18 cellular contexts compared by ENCODE assay signal in the genomic region with DNA sequence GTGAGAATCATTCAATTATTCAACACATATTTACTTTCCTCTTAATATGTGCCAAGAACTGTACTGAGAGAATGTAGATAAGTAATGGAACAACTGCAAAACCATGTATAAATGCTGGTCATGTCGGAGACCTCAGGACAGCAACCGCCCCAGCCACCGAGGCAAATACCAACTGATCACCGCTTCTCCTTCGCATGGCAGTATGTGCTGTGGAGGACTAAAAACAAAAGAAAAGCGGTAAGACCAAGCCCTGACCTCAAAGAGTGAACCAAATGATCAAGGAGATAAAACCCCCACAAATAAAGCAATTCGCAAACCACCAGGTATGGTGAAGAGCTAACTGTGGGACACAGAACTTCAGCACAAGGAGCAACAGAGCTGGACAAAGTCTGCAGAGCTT.
A peak's percentile ranks its signal among the peaks of the same experiment; 100 is the strongest.
DNase-seq lines count a peak whose midpoint lies in the region; ATAC-seq and TF ChIP-seq lines count a peak whose summit lies in the region.
"Had no signal": no experiment of that assay in that cellular context is flagged by ENCODE, and none has a peak within 500 bp of the region (broad histone marks: within the 10 kb centered on the region; RNA-seq: fewer than 3 reads in every experiment).

No MANE protein-coding gene starts in this region.

- ATAC-seq in natural killer cell treated with Interleukin-12 subunit alpha and Interleukin-12 subunit beta and Interleukin-15 and Interleukin-18, amount 100 ng/mL, for 72 hours: no peak
- ATAC-seq in natural killer cell (no peak), GM21423 (IDR thresholded peaks at IDR 0.05; ENCODE audit: unreplicated experiment) (no peak), HG03521 (IDR thresholded peaks at IDR 0.05; ENCODE audit: unreplicated experiment) (no peak)
- no peak for ATAC-seq in activated T-helper 17 cell treated with anti-CD3 and anti-CD28 coated beads, Interleukin-2, amount 50 U/mL, for 72 hours (replicated peaks)
- peak; percentile 19 for ATAC-seq in stimulated activated effector memory CD8-positive, alpha-beta T cell treated with anti-CD3 and anti-CD28 coated beads, Interleukin-12 subunit alpha, Interleukin-12 subunit beta, amount 100 ng/mL, for 72 hours
- ATAC-seq: GM12878 had no signal

- peaks cover 3% of the 10 kb centered on the region for H3K9me3 Mint-ChIP-seq in activated CD4-positive, alpha-beta T cell treated with anti-CD3 and anti-CD28 coated beads, Interleukin-2, amount 10 ng/mL, durations not matched to agents 24 days and 14 days
- H3K9me3 Mint-ChIP-seq in natural killer cell treated with Interleukin-12 subunit alpha and Interleukin-12 subunit beta and Interleukin-15 and Interleukin-18, amount 100 ng/mL, for 72 hours: no peaks in the 10 kb centered on the region
- H3K9me3 Mint-ChIP-seq in natural killer cell: no peaks in the 10 kb centered on the region
- no peaks in the 10 kb centered on the region for H3K9me3 Mint-ChIP-seq in activated T-helper 17 cell treated with anti-CD3 and anti-CD28 coated beads, Interleukin-2, amount 50 U/mL, for 72 hours
- no peaks in the 10 kb centered on the region for H3K9me3 Mint-ChIP-seq in stimulated activated effector memory CD8-positive, alpha-beta T cell treated with anti-CD3 and anti-CD28 coated beads, Interleukin-12 subunit alpha, Interleukin-12 subunit beta, amount 100 ng/mL, for 72 hours
- H3K9me3 Mint-ChIP-seq: CD14-positive monocyte; CD4-positive, alpha-beta memory T cell had no signal

- peak overlapping the region; percentile 27 for H3K27ac Mint-ChIP-seq in activated CD4-positive, alpha-beta T cell treated with anti-CD3 and anti-CD28 coated beads, Interleukin-2, amount 10 ng/mL, durations not matched to agents 24 days and 14 days
- H3K27ac Mint-ChIP-seq in natural killer cell treated with Interleukin-12 subunit alpha and Interleukin-12 subunit beta and Interleukin-15 and Interleukin-18, amount 100 ng/mL, for 72 hours: peak overlapping the region; percentile 87 to 94
- H3K27ac Mint-ChIP-seq in natural killer cell: peak overlapping the region in 1 of 2 donors; percentile 40
- peak overlapping the region; percentile 44 for H3K27ac Mint-ChIP-seq in activated T-helper 17 cell treated with anti-CD3 and anti-CD28 coated beads, Interleukin-2, amount 50 U/mL, for 72 hours
- H3K27ac Mint-ChIP-seq in stimulated activated effector memory CD8-positive, alpha-beta T cell treated with anti-CD3 and anti-CD28 coated beads, Interleukin-12 subunit alpha, Interleukin-12 subunit beta, amount 100 ng/mL, for 72 hours: peak overlapping the region; percentile 79

- intact Hi-C loops in activated CD4-positive, alpha-beta T cell treated with anti-CD3 and anti-CD28 coated beads, Interleukin-2, amount 10 ng/mL, durations not matched to agents 24 days and 14 days (cut with micrococcal nuclease): no loop called here
- intact Hi-C loops in natural killer cell (cut with micrococcal nuclease): no loop called here

- H3K27me3 Mint-ChIP-seq in activated CD4-positive, alpha-beta T cell treated with anti-CD3 and anti-CD28 coated beads, Interleukin-2, amount 10 ng/mL, durations not matched to agents 24 days and 14 days: no peaks in the 10 kb centered on the region
- H3K27me3 Mint-ChIP-seq in natural killer cell treated with Interleukin-12 subunit alpha and Interleukin-12 subunit beta and Interleukin-15 and Interleukin-18, amount 100 ng/mL, for 72 hours: no peaks in the 10 kb centered on the region
- no peaks in the 10 kb centered on the region for H3K27me3 Mint-ChIP-seq in natural killer cell (ENCODE audit: low read depth in 2 of 2)
- no peaks in the 10 kb centered on the region for H3K27me3 Mint-ChIP-seq in activated T-helper 17 cell treated with anti-CD3 and anti-CD28 coated beads, Interleukin-2, amount 50 U/mL, for 72 hours
- H3K27me3 Mint-ChIP-seq: CD4-positive, alpha-beta memory T cell had no signal

- H3K36me3 Mint-ChIP-seq in activated CD4-positive, alpha-beta T cell treated with anti-CD3 and anti-CD28 coated beads, Interleukin-2, amount 10 ng/mL, durations not matched to agents 24 days and 14 days (ENCODE audit: low read depth): peaks cover 31% of the 10 kb centered on the region
- peaks cover 6% of the 10 kb centered on the region for H3K36me3 Mint-ChIP-seq in natural killer cell treated with Interleukin-12 subunit alpha and Interleukin-12 subunit beta and Interleukin-15 and Interleukin-18, amount 100 ng/mL, for 72 hours
- H3K36me3 Mint-ChIP-seq in natural killer cell: no peaks in the 10 kb centered on the region
- H3K36me3 Mint-ChIP-seq in activated T-helper 17 cell treated with anti-CD3 and anti-CD28 coated beads, Interleukin-2, amount 50 U/mL, for 72 hours (ENCODE audit: low read depth): no peaks in the 10 kb centered on the region
- peaks cover 4% of the 10 kb centered on the region for H3K36me3 Mint-ChIP-seq in stimulated activated effector memory CD8-positive, alpha-beta T cell treated with anti-CD3 and anti-CD28 coated beads, Interleukin-12 subunit alpha, Interleukin-12 subunit beta, amount 100 ng/mL, for 72 hours

- no peak overlapping the region for H3K4me3 Mint-ChIP-seq in activated CD4-positive, alpha-beta T cell treated with anti-CD3 and anti-CD28 coated beads, Interleukin-2, amount 10 ng/mL, durations not matched to agents 24 days and 14 days
- H3K4me3 Mint-ChIP-seq in natural killer cell treated with Interleukin-12 subunit alpha and Interleukin-12 subunit beta and Interleukin-15 and Interleukin-18, amount 100 ng/mL, for 72 hours: peak overlapping the region; percentile 18
- no peak overlapping the region for H3K4me3 Mint-ChIP-seq in natural killer cell
- H3K4me3 Mint-ChIP-seq in activated T-helper 17 cell treated with anti-CD3 and anti-CD28 coated beads, Interleukin-2, amount 50 U/mL, for 72 hours: no peak overlapping the region
- H3K4me3 Mint-ChIP-seq in stimulated activated effector memory CD8-positive, alpha-beta T cell treated with anti-CD3 and anti-CD28 coated beads, Interleukin-12 subunit alpha, Interleukin-12 subunit beta, amount 100 ng/mL, for 72 hours: peak overlapping the region; percentile 15
- H3K4me3 Mint-ChIP-seq: CD14-positive monocyte had no signal

- no peak for DNase-seq in activated CD4-positive, alpha-beta T cell treated with anti-CD3 and anti-CD28 coated beads, Interleukin-2, amount 10 ng/mL, durations not matched to agents 24 days and 14 days
- DNase-seq in activated CD4-positive, alpha-beta T cell treated with anti-CD3 and anti-CD28 coated beads for 4 hours: no peak
- DNase-seq in natural killer cell treated with Interleukin-12 subunit alpha and Interleukin-12 subunit beta and Interleukin-15 and Interleukin-18, amount 100 ng/mL, for 72 hours (ENCODE audit: low spot score): no peak
- DNase-seq in natural killer cell: no peak
- DNase-seq in stimulated activated effector memory CD8-positive, alpha-beta T cell treated with anti-CD3 and anti-CD28 coated beads, Interleukin-12 subunit alpha, Interleukin-12 subunit beta, amount 100 ng/mL, for 72 hours (ENCODE audit: low spot score in 2 of 2): no peak
- DNase-seq: 8988T; CD4-positive, alpha-beta memory T cell; COR-L47; DMS 273 treated with DMSO at 0.1 percent for 48 hours; DMS53; DND-41; EL; GM23248 had no signal

- no peak for TF ChIP-seq CTCF in natural killer cell (IDR thresholded peaks at IDR 0.05)

- H3K4me1 Mint-ChIP-seq in activated CD4-positive, alpha-beta T cell treated with anti-CD3 and anti-CD28 coated beads, Interleukin-2, amount 10 ng/mL, durations not matched to agents 24 days and 14 days: peaks cover 36% of the 10 kb centered on the region
- peaks cover 55 to 67% of the 10 kb centered on the region in 2 donors for H3K4me1 Mint-ChIP-seq in natural killer cell treated with Interleukin-12 subunit alpha and Interleukin-12 subunit beta and Interleukin-15 and Interleukin-18, amount 100 ng/mL, for 72 hours (ENCODE audit: low read depth in 2 of 2)
- H3K4me1 Mint-ChIP-seq in natural killer cell: peaks cover 51 to 56% of the 10 kb centered on the region in 2 donors
- peaks cover 21% of the 10 kb centered on the region for H3K4me1 Mint-ChIP-seq in activated T-helper 17 cell treated with anti-CD3 and anti-CD28 coated beads, Interleukin-2, amount 50 U/mL, for 72 hours
- peaks cover 70% of the 10 kb centered on the region for H3K4me1 Mint-ChIP-seq in stimulated activated effector memory CD8-positive, alpha-beta T cell treated with anti-CD3 and anti-CD28 coated beads, Interleukin-12 subunit alpha, Interleukin-12 subunit beta, amount 100 ng/mL, for 72 hours

Comparison
In these comparisons a context has a peak if more than half of its experiments do, and no peak if none do; other contexts are left out.
1. H3K4me3 Mint-ChIP-seq: peak in natural killer cell treated with Interleukin-12 subunit alpha and Interleukin-12 subunit beta and Interleukin-15 and Interleukin-18, amount 100 ng/mL, for 72 hours (single experiment) and stimulated activated effector memory CD8-positive, alpha-beta T cell treated with anti-CD3 and anti-CD28 coated beads, Interleukin-12 subunit alpha, Interleukin-12 subunit beta, amount 100 ng/mL, for 72 hours (single experiment); none in activated CD4-positive, alpha-beta T cell treated with anti-CD3 and anti-CD28 coated beads, Interleukin-2, amount 10 ng/mL, durations not matched to agents 24 days and 14 days (single experiment), natural killer cell (single experiment) and activated T-helper 17 cell treated with anti-CD3 and anti-CD28 coated beads, Interleukin-2, amount 50 U/mL, for 72 hours (single experiment).